ENCODE assay signal across 8 cellular contexts in genomic region chr1:89200668-89201488, GRCh38. TPM values are rescaled to one million over a fixed set of nuclear protein-coding genes. Genes with fewer than 3 reads are reported as not detected.
A peak's percentile ranks its signal among the peaks of the same experiment; 100 is the strongest.
DNase-seq lines count a peak whose midpoint lies in the region; ATAC-seq and TF ChIP-seq lines count a peak whose summit lies in the region.

No MANE protein-coding gene starts in this region.

- peaks cover 10% of the 10 kb centered on the region; the same call in 1 of the 2 replicates for H3K9me3 ChIP-seq in Loucy (ENCODE audit: insufficient read depth, low read depth, low read length)
- no peaks in the 10 kb centered on the region for H3K9me3 ChIP-seq in right lobe of liver
- peaks cover 0 to 9% (median 3%) of the 10 kb centered on the region in 4 donors for H3K9me3 ChIP-seq in esophagus muscularis mucosa
- H3K9me3 ChIP-seq in prostate gland, result no peaks in the 10 kb centered on the region

- peaks cover 9% of the 10 kb centered on the region for H3F3A ChIP-seq in Loucy (ENCODE audit: low read depth)

- TF ChIP-seq EP300 in esophagus muscularis mucosa (IDR thresholded peaks at IDR 0.05), result no peak

- ATAC-seq in GM18499 (IDR thresholded peaks at IDR 0.05; ENCODE audit: insufficient read depth, unreplicated experiment), result peak; percentile 77
- ATAC-seq in GM21619 (IDR thresholded peaks at IDR 0.05; ENCODE audit: unreplicated experiment), result peak; percentile 72
- peak; percentile 12 to 69 (median 30) for ATAC-seq in right lobe of liver

- H3K27me3 ChIP-seq in Loucy (ENCODE audit: insufficient read depth, low read length, poor library complexity, severe bottlenecking) (no peaks in the 10 kb centered on the region), right lobe of liver (no peaks in the 10 kb centered on the region), esophagus muscularis mucosa (no peaks in the 10 kb centered on the region), prostate gland (replicated peaks; ENCODE audit: insufficient read depth) (no peaks in the 10 kb centered on the region)

- intact Hi-C loops in right lobe of liver (cut with DNase I), result no loop called here
- intact Hi-C loops in esophagus muscularis mucosa (cut with DNase I), result no loop called here
- intact Hi-C loops in prostate gland (cut with DNase I), result no loop called here

- H3K27ac ChIP-seq in right lobe of liver (peak overlapping the region in 2 of 3 donors; percentile 16 to 19), esophagus muscularis mucosa (replicated peaks in 1 of 4) (no peak overlapping the region), prostate gland (no peak overlapping the region)

- 0 out of 2 replicates have a peak, but pooled peaks cover 6% of the 10 kb centered on the region for H3K79me2 ChIP-seq in Loucy (ENCODE audit: insufficient read depth, low read length)

- peaks cover 54% of the 10 kb centered on the region for H3K4me1 ChIP-seq in Loucy (ENCODE audit: insufficient read depth, low read length, poor library complexity, severe bottlenecking)
- H3K4me1 ChIP-seq in right lobe of liver, result peaks cover 0 to 6% (median 0%) of the 10 kb centered on the region in 4 donors
- H3K4me1 ChIP-seq in esophagus muscularis mucosa, result peaks cover 0 to 21% (median 9%) of the 10 kb centered on the region in 4 donors
- H3K4me1 ChIP-seq in prostate gland (replicated peaks), result no peaks in the 10 kb centered on the region

- H3K9me2 ChIP-seq in Loucy (replicated peaks; ENCODE audit: low read depth, low read length), result no peaks in the 10 kb centered on the region

- TF ChIP-seq POLR2A in right lobe of liver (IDR thresholded peaks at IDR 0.05) (no peak), esophagus muscularis mucosa (IDR thresholded peaks at IDR 0.05; ENCODE audit: low read depth) (no peak), prostate gland (IDR thresholded peaks at IDR 0.05) (no peak)

- DNase-seq in right lobe of liver (no peak), esophagus muscularis mucosa (ENCODE audit: extremely low spot score) (no peak), middle frontal gyrus (ENCODE audit: extremely low spot score, low spot score) (no peak), prostate gland (ENCODE audit: low spot score) (no peak), Ammon's horn (ENCODE audit: low spot score) (no peak)

- no peak for TF ChIP-seq CTCF in Loucy (conservative IDR thresholded peaks at IDR 0.05; ENCODE audit: low read length)
- TF ChIP-seq CTCF in right lobe of liver (IDR thresholded peaks at IDR 0.05), result no peak
- TF ChIP-seq CTCF in esophagus muscularis mucosa (IDR thresholded peaks at IDR 0.05), result no peak
- TF ChIP-seq CTCF in prostate gland (IDR thresholded peaks at IDR 0.05), result no peak

- H3K4me3 ChIP-seq in Loucy (ENCODE audit: low read length, poor library complexity, severe bottlenecking), result peak overlapping the region; percentile 93
- no peak overlapping the region for H3K4me3 ChIP-seq in right lobe of liver
- no peak overlapping the region for H3K4me3 ChIP-seq in esophagus muscularis mucosa
- no peak overlapping the region for H3K4me3 ChIP-seq in prostate gland

- peak overlapping the region; percentile 99 for H3K4me2 ChIP-seq in Loucy (ENCODE audit: low read depth, low read length, poor library complexity, severe bottlenecking)

- no peaks in the 10 kb centered on the region for H3K36me3 ChIP-seq in Loucy (ENCODE audit: insufficient read depth, low read length)
- H3K36me3 ChIP-seq in right lobe of liver, result no peaks in the 10 kb centered on the region
- no peaks in the 10 kb centered on the region for H3K36me3 ChIP-seq in esophagus muscularis mucosa
- no peaks in the 10 kb centered on the region for H3K36me3 ChIP-seq in prostate gland

- H2AFZ ChIP-seq in Loucy (ENCODE audit: low read length), result no peak overlapping the region

- H4K20me1 ChIP-seq in Loucy (ENCODE audit: insufficient read depth, low read length, poor library complexity, severe bottlenecking), result no peaks in the 10 kb centered on the region

- peak overlapping the region; percentile 46 for H3K9ac ChIP-seq in Loucy (ENCODE audit: low read depth, low read length, poor library complexity, severe bottlenecking)

- WGBS in right lobe of liver (ENCODE audit: insufficient coverage, low coverage, low lambda C conversion rate, missing lambda C conversion rate), result 51% methylated on average over 5 of the region's 5 CpGs
- WGBS in esophagus muscularis mucosa, result 59% methylated on average over 5 of the region's 5 CpGs
- 37% methylated on average over 5 of the region's 5 CpGs for WGBS in prostate gland

RNA-seq across cellular contexts. Expression of gene GBP4, which starts 2.1 kb away (rescaled TPM):
- total RNA-seq in right lobe of liver (10 to 100 TPM in 2 of 6 experiments, 1 to 10 TPM in 4; 3.9 to 12.6 (median 6.8) TPM), esophagus muscularis mucosa (1 to 10 TPM; 4.1 to 9.6 (median 5.0) TPM), prostate gland (1 to 10 TPM; 6.0 to 6.1 TPM)

RNA-seq across cellular contexts. Expression of gene GBP7, which starts 25.1 kb away (rescaled TPM):
- 10 to 100 TPM; 12.5 to 38.1 (median 23.6) TPM for total RNA-seq in right lobe of liver
- not detected for total RNA-seq in esophagus muscularis mucosa
- not detected for total RNA-seq in prostate gland

Comparison
In these comparisons a context has a peak if more than half of its experiments do, and no peak if none do; other contexts are left out.
1. H3K27ac ChIP-seq: peak in right lobe of liver (2 of 3); none in esophagus muscularis mucosa (0 of 4) and prostate gland (0 of 2).
2. RNA of gene GBP7, which starts 25.1 kb away (total RNA-seq): 12.5 to 38.1 TPM in right lobe of liver; not detected in esophagus muscularis mucosa and not detected in prostate gland; every median in the first group is over 10 times any median in the second.
3. Peak in every context shown above with its lines, with median percentiles within 50 percentile points of each other: ATAC-seq.